In genomic region chr14:51328089-51328941, GRCh38 we compare ENCODE assay signal across 9 cellular contexts.
DNase-seq lines count a peak whose midpoint lies in the region; ATAC-seq and TF ChIP-seq lines count a peak whose summit lies in the region.
"Had no signal": no experiment of that assay in that cellular context is flagged by ENCODE, and none has a peak within 500 bp of the region (broad histone marks: within the 10 kb centered on the region; RNA-seq: fewer than 3 reads in every experiment).

No MANE protein-coding gene starts in this region.

- H3K36me3 ChIP-seq in colonic mucosa, result no peaks in the 10 kb centered on the region

- DNase-seq in A172 (ENCODE audit: low spot score) (peak; percentile 40), NCI-H460 (ENCODE audit: extremely low read depth, low read depth) (peak; percentile 5), colonic mucosa (no peak), occipital lobe (lab: John Stamatoyannopoulos, UW) (peak; percentile 2), hippocampal formation (lab: John Stamatoyannopoulos, UW) (no peak), NCI-H2196 (lab: John Stamatoyannopoulos, UW; ENCODE audit: unreplicated experiment) (no peak), NCI-H1436 treated with DMSO at 0.1 percent for 48 hours (lab: John Stamatoyannopoulos, UW) (no peak)

- no peak for ATAC-seq in GM21423 (IDR thresholded peaks at IDR 0.05; ENCODE audit: unreplicated experiment)
- ATAC-seq: Panc1 had no signal

- H3K9me3 ChIP-seq in colonic mucosa, result no peaks in the 10 kb centered on the region

- H3K9ac ChIP-seq in colonic mucosa (ENCODE audit: low read depth in 2 of 2, low read length in 2 of 2), result no peak overlapping the region

- peaks cover 3% of the 10 kb centered on the region for H3K27me3 ChIP-seq in colonic mucosa

- H3K4me3 ChIP-seq in colonic mucosa, result no peak overlapping the region

- no peaks in the 10 kb centered on the region for H3K4me1 ChIP-seq in colonic mucosa

- intact Hi-C loops in colonic mucosa (cut with DNase I), result no loop called here

- no peak for TF ChIP-seq CTCF in colonic mucosa (IDR thresholded peaks at IDR 0.05)

- H3K27ac ChIP-seq in colonic mucosa, result peak overlapping the region; percentile 55

Comparison
In these comparisons a context has a peak if more than half of its experiments do, and no peak if none do; other contexts are left out.
1. DNase-seq: peak in A172 (single experiment), NCI-H460 (single experiment) and occipital lobe (single experiment); none in colonic mucosa (single experiment), hippocampal formation (0 of 2), NCI-H2196 (single experiment) and NCI-H1436 treated with DMSO at 0.1 percent for 48 hours (single experiment).